ENCODE assay signal across 15 cellular contexts in genomic region chr4:153788064-153788418, GRCh38. TPM values are rescaled to one million over a fixed set of nuclear protein-coding genes. Genes with fewer than 3 reads are reported as not detected.
DNase-seq lines count a peak whose midpoint lies in the region; ATAC-seq and TF ChIP-seq lines count a peak whose summit lies in the region.
"Had no signal": no experiment of that assay in that cellular context is flagged by ENCODE, and none has a peak within 500 bp of the region (broad histone marks: within the 10 kb centered on the region; RNA-seq: fewer than 3 reads in every experiment).

No MANE protein-coding gene starts in this region.

- H3K36me3 Mint-ChIP-seq in activated CD4-positive, alpha-beta T cell treated with anti-CD3 and anti-CD28 coated beads for 36 hours (ENCODE audit: low read depth): no peaks in the 10 kb centered on the region
- H3K36me3 Mint-ChIP-seq in stimulated activated memory B cell treated with anti-CD40 and anti-IgM and Interleukin-4, amounts not matched to agents 10 μg/mL and 1 μg/mL and 100 μg/mL, for 72 hours: no peaks in the 10 kb centered on the region

- TF ChIP-seq CTCF in ascending aorta (IDR thresholded peaks at IDR 0.05): no peak
- TF ChIP-seq CTCF in thyroid gland (IDR thresholded peaks at IDR 0.05): no peak

- peak; percentile 13 for DNase-seq in activated CD4-positive, alpha-beta T cell treated with anti-CD3 and anti-CD28 coated beads for 36 hours
- DNase-seq in activated CD4-positive, alpha-beta T cell treated with anti-CD3 and anti-CD28 coated beads for 48 hours: no peak
- DNase-seq in ascending aorta (ENCODE audit: low spot score in 2 of 2) (no peak), left kidney (ENCODE audit: low read depth, low spot score) (peak; percentile 64), NCI-H146 (lab: John Stamatoyannopoulos, UW) (no peak), thyroid gland (no peak)
- DNase-seq: 8988T; central memory CD4-positive, alpha-beta T cell; gastrocnemius medialis; NCI-H510A treated with DMSO at 0.1 percent for 48 hours had no signal

- no peak for ATAC-seq in activated CD4-positive, alpha-beta T cell treated with anti-CD3 and anti-CD28 coated beads for 36 hours
- no peak for ATAC-seq in stimulated activated memory B cell treated with anti-CD40 and anti-IgM and Interleukin-4, amounts not matched to agents 10 μg/mL and 1 μg/mL and 100 μg/mL, for 72 hours
- ATAC-seq in GM18511 (IDR thresholded peaks at IDR 0.05; ENCODE audit: unreplicated experiment): no peak
- ATAC-seq: gastrocnemius medialis had no signal

- CTCF ChIA-PET in activated CD4-positive, alpha-beta T cell treated with anti-CD3 and anti-CD28 coated beads for 36 hours (lab: Charles Lee): interaction anchor here (3.2 kb wide), 1 partner anchor 231 kb away, joined by 16 read pairs; no protein-coding TSS in a partner anchor

- H3K9me3 ChIP-seq in ascending aorta (no peaks in the 10 kb centered on the region), thyroid gland (no peaks in the 10 kb centered on the region)
- H3K9me3 ChIP-seq: gastrocnemius medialis had no signal

- intact Hi-C loops in activated CD4-positive, alpha-beta T cell treated with anti-CD3 and anti-CD28 coated beads for 36 hours (cut with DNase I, micrococcal nuclease): loop anchor here (5.0 to 10.0 kb wide), 6 partner anchors 524 to 837 kb away; partner anchors contain the start of genes DCHS2 (in 2 of the 2) and PLRG1 (in 1 of the 2)
- intact Hi-C loops in ascending aorta (cut with DNase I) (loop anchor here (10.0 kb wide), 1 partner anchor 527 kb away; no protein-coding TSS in a partner anchor), thyroid gland (cut with DNase I) (no loop called here)

- H3K4me1 Mint-ChIP-seq in activated CD4-positive, alpha-beta T cell treated with anti-CD3 and anti-CD28 coated beads for 36 hours: peaks cover 45% of the 10 kb centered on the region
- H3K4me1 Mint-ChIP-seq in stimulated activated memory B cell treated with anti-CD40 and anti-IgM and Interleukin-4, amounts not matched to agents 10 μg/mL and 1 μg/mL and 100 μg/mL, for 72 hours: peaks cover 50% of the 10 kb centered on the region

- POLR2A ChIA-PET in activated CD4-positive, alpha-beta T cell treated with anti-CD3 and anti-CD28 coated beads for 36 hours (lab: Charles Lee): no interaction called here

- TF ChIP-seq POLR2A in thyroid gland (IDR thresholded peaks at IDR 0.05): no peak

- H3K4me1 ChIP-seq in ascending aorta: peaks cover 6 to 33% of the 10 kb centered on the region in 2 donors
- H3K4me1 ChIP-seq in thyroid gland: peaks cover 30 to 36% of the 10 kb centered on the region in 2 donors

- H3K27ac Mint-ChIP-seq in activated CD4-positive, alpha-beta T cell treated with anti-CD3 and anti-CD28 coated beads for 36 hours: no peak overlapping the region
- no peak overlapping the region for H3K27ac Mint-ChIP-seq in stimulated activated memory B cell treated with anti-CD40 and anti-IgM and Interleukin-4, amounts not matched to agents 10 μg/mL and 1 μg/mL and 100 μg/mL, for 72 hours

- 4% methylated on average over 14 to 15 of the region's 15 CpGs for WGBS in thyroid gland, 2 donors

- H3K27ac ChIP-seq in ascending aorta (no peak overlapping the region), thyroid gland (no peak overlapping the region)
- H3K27ac ChIP-seq: gastrocnemius medialis had no signal

- H3K4me3 Mint-ChIP-seq in activated CD4-positive, alpha-beta T cell treated with anti-CD3 and anti-CD28 coated beads for 36 hours: peak overlapping the region; percentile 57
- peak overlapping the region; percentile 70 for H3K4me3 Mint-ChIP-seq in stimulated activated memory B cell treated with anti-CD40 and anti-IgM and Interleukin-4, amounts not matched to agents 10 μg/mL and 1 μg/mL and 100 μg/mL, for 72 hours

- H3K27me3 ChIP-seq in ascending aorta (peaks cover 28% of the 10 kb centered on the region), thyroid gland (peaks cover 49% of the 10 kb centered on the region)

- H3K36me3 ChIP-seq in ascending aorta: no peaks in the 10 kb centered on the region
- H3K36me3 ChIP-seq in thyroid gland: no peaks in the 10 kb centered on the region
- H3K36me3 ChIP-seq: gastrocnemius medialis had no signal

- peak overlapping the region; percentile 45 to 62 for H3K4me3 ChIP-seq in ascending aorta
- peak overlapping the region in 1 of 3 donors; percentile 25 for H3K4me3 ChIP-seq in thyroid gland (replicated peaks in 1 of 3)

- peaks cover 70% of the 10 kb centered on the region for H3K27me3 Mint-ChIP-seq in activated CD4-positive, alpha-beta T cell treated with anti-CD3 and anti-CD28 coated beads for 36 hours
- peaks cover 80% of the 10 kb centered on the region for H3K27me3 Mint-ChIP-seq in stimulated activated memory B cell treated with anti-CD40 and anti-IgM and Interleukin-4, amounts not matched to agents 10 μg/mL and 1 μg/mL and 100 μg/mL, for 72 hours

- no peaks in the 10 kb centered on the region for H3K9me3 Mint-ChIP-seq in activated CD4-positive, alpha-beta T cell treated with anti-CD3 and anti-CD28 coated beads for 36 hours (ENCODE audit: low read depth)
- no peaks in the 10 kb centered on the region for H3K9me3 Mint-ChIP-seq in stimulated activated memory B cell treated with anti-CD40 and anti-IgM and Interleukin-4, amounts not matched to agents 10 μg/mL and 1 μg/mL and 100 μg/mL, for 72 hours

RNA-seq across cellular contexts. Expression of gene SFRP2, which starts 0.8 kb away (rescaled TPM):
- not detected for total RNA-seq in activated CD4-positive, alpha-beta T cell treated with anti-CD3 and anti-CD28 coated beads for 36 hours
- total RNA-seq in ascending aorta (56.2 TPM), thyroid gland (10 to 100 TPM; 15.0 to 41.3 (median 24.0) TPM)
- total RNA-seq: Daoy, mononuclear cell had no signal

RNA-seq across cellular contexts. Expression of gene RNF175, which starts 28.2 kb away (rescaled TPM):
- total RNA-seq in activated CD4-positive, alpha-beta T cell treated with anti-CD3 and anti-CD28 coated beads for 36 hours: under 1 TPM; 0.26 to 0.57 TPM
- total RNA-seq in ascending aorta: not detected
- total RNA-seq in thyroid gland: 1 to 10 TPM in 1 of 4 donors, not detected in 3; 3.4 TPM
- total RNA-seq: Daoy, H4 had no signal

Comparison
In these comparisons a context has a peak if more than half of its experiments do, and no peak if none do; other contexts are left out.
1. DNase-seq: peak in activated CD4-positive, alpha-beta T cell treated with anti-CD3 and anti-CD28 coated beads for 36 hours (single experiment) and left kidney (single experiment); none in activated CD4-positive, alpha-beta T cell treated with anti-CD3 and anti-CD28 coated beads for 48 hours (single experiment), ascending aorta (0 of 2), NCI-H146 (single experiment) and thyroid gland (0 of 2).
2. RNA of gene SFRP2, which starts 0.8 kb away (total RNA-seq): 56.2 TPM in ascending aorta (single experiment) and 15.0 to 41.3 TPM in thyroid gland; not detected in activated CD4-positive, alpha-beta T cell treated with anti-CD3 and anti-CD28 coated beads for 36 hours; every median in the first group is over 10 times any median in the second.